Comparison of ENCODE assay signal across 27 cellular contexts in genomic region chr13:93721483-93721882, GRCh38.
"Had no signal": no experiment of that assay in that cellular context is flagged by ENCODE, and none has a peak within 500 bp of the region (broad histone marks: within the 10 kb centered on the region; RNA-seq: fewer than 3 reads in every experiment).

No MANE protein-coding gene starts in this region.

- H3K4me3 ChIP-seq: SJSA1 had no signal

- H3K4me3 Mint-ChIP-seq: activated B cell treated with CpG ODN at 0.5 μM for 24 hours; activated CD4-positive, alpha-beta memory T cell treated with anti-CD3 and anti-CD28 coated beads for 36 hours; activated CD4-positive, alpha-beta T cell treated with anti-CD3 and anti-CD28 coated beads, Interleukin-2, amount 10 ng/mL, durations not matched to agents 7 days and 5 days; activated naive CD8-positive, alpha-beta T cell; activated T-cell treated with anti-CD3 and anti-CD28 coated beads, Interleukin-2, amount 50 U/mL, for 4 hours; brain; central memory CD8-positive, alpha-beta T cell; T-helper 17 cell had no signal

- H3K27me3 Mint-ChIP-seq: activated B cell treated with CpG ODN at 0.5 μM for 24 hours; activated CD4-positive, alpha-beta memory T cell treated with anti-CD3 and anti-CD28 coated beads for 36 hours; activated CD4-positive, alpha-beta T cell treated with anti-CD3 and anti-CD28 coated beads, Interleukin-2, amount 10 ng/mL, durations not matched to agents 7 days and 5 days; activated naive CD8-positive, alpha-beta T cell; central memory CD8-positive, alpha-beta T cell had no signal

- DNase-seq: activated B cell treated with CpG ODN at 0.5 μM for 24 hours; activated CD4-positive, alpha-beta memory T cell treated with anti-CD3 and anti-CD28 coated beads for 36 hours; activated CD4-positive, alpha-beta T cell treated with anti-CD3 and anti-CD28 coated beads for 1 hour; activated CD4-positive, alpha-beta T cell treated with anti-CD3 and anti-CD28 coated beads, Interleukin-2, amount 10 ng/mL, durations not matched to agents 7 days and 5 days; activated CD8-positive, alpha-beta memory T cell treated with anti-CD3 and anti-CD28 coated beads for 24 hours; activated effector memory CD4-positive, alpha-beta T cell treated with anti-CD3 and anti-CD28 coated beads, Interleukin-2, amount 50 U/mL, for 16 hours; activated naive CD4-positive, alpha-beta T cell treated with Interleukin-2 at 50 U/mL for 16 hours; activated T-cell treated with anti-CD3 and anti-CD28 coated beads, Interleukin-2, amount 50 U/mL, for 4 hours; amygdala; IMR-90; Kasumi-1; KBM-7; NCI-H1048; NCI-H146; NCI-H2029 treated with DMSO at 0.1 percent for 48 hours; NCI-H2227 treated with DMSO at 0.1 percent for 48 hours; NCI-H774; NK-92 treated with Interleukin-12 subunit alpha and Interleukin-12 subunit beta, amount 100 ng/mL, for 24 hours; SHP77; T-helper 17 cell; T-helper 9 cell had no signal

- ATAC-seq: activated T-cell treated with anti-CD3 and anti-CD28 coated beads, Interleukin-2, amount 50 U/mL, for 4 hours; T-helper 17 cell had no signal

- FAIRE-seq: astrocyte, TTC549 had no signal

- H3K36me3 Mint-ChIP-seq: activated CD4-positive, alpha-beta memory T cell treated with anti-CD3 and anti-CD28 coated beads for 36 hours; activated naive CD8-positive, alpha-beta T cell had no signal

- H3K27ac ChIP-seq: SJSA1 had no signal

- H3K4me1 Mint-ChIP-seq: activated B cell treated with CpG ODN at 0.5 μM for 24 hours; activated CD4-positive, alpha-beta T cell treated with anti-CD3 and anti-CD28 coated beads, Interleukin-2, amount 10 ng/mL, durations not matched to agents 7 days and 5 days; brain; central memory CD8-positive, alpha-beta T cell; T-helper 17 cell had no signal

- H3K27ac Mint-ChIP-seq: activated B cell treated with CpG ODN at 0.5 μM for 24 hours; activated CD4-positive, alpha-beta memory T cell treated with anti-CD3 and anti-CD28 coated beads for 36 hours; activated CD4-positive, alpha-beta T cell treated with anti-CD3 and anti-CD28 coated beads, Interleukin-2, amount 10 ng/mL, durations not matched to agents 7 days and 5 days; activated naive CD8-positive, alpha-beta T cell; brain; T-helper 17 cell had no signal
